ENCODE assay signal across 20 cellular contexts in the genomic region with DNA sequence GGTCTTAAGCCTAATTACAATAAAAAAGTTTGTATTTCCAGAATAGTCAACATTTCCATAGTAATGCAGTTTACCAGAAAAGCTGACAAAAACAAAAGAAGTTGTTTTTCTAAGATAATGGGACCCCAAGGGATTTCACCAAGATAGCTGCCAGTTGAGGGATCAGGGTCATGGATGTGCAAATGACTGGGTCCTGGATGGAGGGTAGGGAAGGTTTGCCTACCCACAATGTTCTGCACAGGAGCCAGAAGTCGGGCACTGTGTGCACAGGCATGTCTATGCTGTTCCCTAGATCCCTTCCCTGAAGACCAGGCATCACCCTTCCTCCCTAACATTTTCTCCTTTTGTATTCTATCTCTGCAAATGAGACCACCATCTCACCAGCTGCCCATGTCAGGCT.
A peak's percentile ranks its signal among the peaks of the same experiment; 100 is the strongest.
DNase-seq lines count a peak whose midpoint lies in the region; TF ChIP-seq lines count a peak whose summit lies in the region.
"Had no signal": no experiment of that assay in that cellular context is flagged by ENCODE, and none has a peak within 500 bp of the region (broad histone marks: within the 10 kb centered on the region; RNA-seq: fewer than 3 reads in every experiment).

No MANE protein-coding gene starts in this region.

- TF ChIP-seq CTCF in ascending aorta (IDR thresholded peaks at IDR 0.05) = no peak

- intact Hi-C loops in activated T-helper 1 cell treated with anti-CD3 and anti-CD28 coated beads, Interleukin-12 subunit alpha, Interleukin-12 subunit beta, Interleukin-2, Interleukin-4 antibody, amounts not matched to agents 30 ng/mL and 10 ng/mL and 1 ng/mL, durations not matched to agents 14 hours and 24 hours and 36 hours (cut with micrococcal nuclease) = loop anchor here (2.0 to 5.0 kb wide), 3 partner anchors 41 to 157 kb away; a partner anchor contains a TSS
- intact Hi-C loops in ascending aorta (cut with DNase I) = no loop called here

- DNase-seq in T-helper 1 cell (no peak), H7 (peak; percentile 24), AG08395 (ENCODE audit: low spot score) (no peak), ascending aorta (ENCODE audit: low spot score in 2 of 2) (no peak), SIG-M5 treated with dmso at 0.1 percent for 504 hours (lab: John Stamatoyannopoulos, UW; ENCODE audit: unreplicated experiment) (no peak)
- DNase-seq in activated T-helper 1 cell treated with anti-CD3 and anti-CD28 coated beads, Interleukin-12 subunit alpha, Interleukin-12 subunit beta, Interleukin-2, Interleukin-4 antibody, amounts not matched to agents 30 ng/mL and 10 ng/mL and 1 ng/mL, durations not matched to agents 14 hours and 24 hours and 36 hours (ENCODE audit: low spot score) = no peak
- DNase-seq: 8988T; activated B cell treated with CpG ODN at 0.5 μM for 24 hours; amygdala; DMS153; effector CD8-positive, alpha-beta T cell; hypothalamus; left colon; midbrain; NCI-H1436; retina; stimulated activated CD4-positive, alpha-beta T cell treated with anti-CD3 and anti-CD28 coated beads, Interleukin-15, amount 100 ng/mL, for 24 hours; stimulated activated naive CD4-positive, alpha-beta T cell had no signal

- no peaks in the 10 kb centered on the region for H3K27me3 Mint-ChIP-seq in T-helper 1 cell treated with Interleukin-12 subunit alpha and Interleukin-12 subunit beta and Interleukin-4 antibody, amounts not matched to agents 30 μg/mL and 1 μg/mL, for 36 hours (ENCODE audit: low read depth)
- H3K27me3 Mint-ChIP-seq in activated T-helper 1 cell treated with anti-CD3 and anti-CD28 coated beads, Interleukin-12 subunit alpha, Interleukin-12 subunit beta, Interleukin-2, Interleukin-4 antibody, amounts not matched to agents 30 ng/mL and 10 ng/mL and 1 ng/mL, durations not matched to agents 14 hours and 24 hours and 36 hours (ENCODE audit: insufficient read depth) = no peaks in the 10 kb centered on the region
- H3K27me3 Mint-ChIP-seq: activated B cell treated with CpG ODN at 0.5 μM for 24 hours had no signal

- H3K4me1 ChIP-seq in iPS-20b (ENCODE audit: insufficient read depth, low read length) = peaks cover 29% of the 10 kb centered on the region
- peaks cover 0 to 13% of the 10 kb centered on the region in 2 donors for H3K4me1 ChIP-seq in ascending aorta

- peak overlapping the region; percentile 93 for H3K27ac Mint-ChIP-seq in T-helper 1 cell treated with Interleukin-12 subunit alpha and Interleukin-12 subunit beta and Interleukin-4 antibody, amounts not matched to agents 30 μg/mL and 1 μg/mL, for 36 hours
- H3K27ac Mint-ChIP-seq in activated T-helper 1 cell treated with anti-CD3 and anti-CD28 coated beads, Interleukin-12 subunit alpha, Interleukin-12 subunit beta, Interleukin-2, Interleukin-4 antibody, amounts not matched to agents 30 ng/mL and 10 ng/mL and 1 ng/mL, durations not matched to agents 14 hours and 24 hours and 36 hours = peak overlapping the region; percentile 95
- H3K27ac Mint-ChIP-seq: activated B cell treated with CpG ODN at 0.5 μM for 24 hours had no signal

- H3K27me3 ChIP-seq in H7 (ENCODE audit: control insufficient read depth, insufficient read depth, low read length) (no peaks in the 10 kb centered on the region), iPS-20b (ENCODE audit: insufficient read depth, low read length) (peaks cover 23% of the 10 kb centered on the region; the same call in 1 of the 2 replicates), ascending aorta (no peaks in the 10 kb centered on the region)

- peaks cover 75% of the 10 kb centered on the region for H3K4me1 Mint-ChIP-seq in T-helper 1 cell treated with Interleukin-12 subunit alpha and Interleukin-12 subunit beta and Interleukin-4 antibody, amounts not matched to agents 30 μg/mL and 1 μg/mL, for 36 hours (ENCODE audit: low read depth)
- H3K4me1 Mint-ChIP-seq in activated T-helper 1 cell treated with anti-CD3 and anti-CD28 coated beads, Interleukin-12 subunit alpha, Interleukin-12 subunit beta, Interleukin-2, Interleukin-4 antibody, amounts not matched to agents 30 ng/mL and 10 ng/mL and 1 ng/mL, durations not matched to agents 14 hours and 24 hours and 36 hours (ENCODE audit: low read depth) = peaks cover 86% of the 10 kb centered on the region
- H3K4me1 Mint-ChIP-seq: activated B cell treated with CpG ODN at 0.5 μM for 24 hours had no signal

- peak overlapping the region; percentile 42 for H3K4me3 Mint-ChIP-seq in T-helper 1 cell treated with Interleukin-12 subunit alpha and Interleukin-12 subunit beta and Interleukin-4 antibody, amounts not matched to agents 30 μg/mL and 1 μg/mL, for 36 hours
- H3K4me3 Mint-ChIP-seq in activated T-helper 1 cell treated with anti-CD3 and anti-CD28 coated beads, Interleukin-12 subunit alpha, Interleukin-12 subunit beta, Interleukin-2, Interleukin-4 antibody, amounts not matched to agents 30 ng/mL and 10 ng/mL and 1 ng/mL, durations not matched to agents 14 hours and 24 hours and 36 hours = peak overlapping the region; percentile 57
- H3K4me3 Mint-ChIP-seq: activated B cell treated with CpG ODN at 0.5 μM for 24 hours had no signal

- H3K36me3 ChIP-seq in H7 (replicated peaks; ENCODE audit: control insufficient read depth, insufficient read depth, low read length) = no peaks in the 10 kb centered on the region
- H3K36me3 ChIP-seq in iPS-20b (ENCODE audit: insufficient read depth, low read depth, low read length) = no peaks in the 10 kb centered on the region
- no peaks in the 10 kb centered on the region for H3K36me3 ChIP-seq in ascending aorta

- no peak overlapping the region for H3K4me3 ChIP-seq in H7 (ENCODE audit: insufficient read depth, low read depth, low read length)
- H3K4me3 ChIP-seq in iPS-20b (ENCODE audit: low read length) = peak overlapping the region; percentile 36
- H3K4me3 ChIP-seq in ascending aorta = no peak overlapping the region

- H3K27ac ChIP-seq in iPS-20b (ENCODE audit: low read length) (no peak overlapping the region), ascending aorta (peak overlapping the region in 1 of 2 donors; percentile 12)

- no peak overlapping the region for H3K9ac ChIP-seq in iPS-20b (ENCODE audit: low read depth, low read length)

- H3K9me3 ChIP-seq in iPS-20b (ENCODE audit: insufficient read depth, low read depth, low read length) (no peaks in the 10 kb centered on the region), ascending aorta (no peaks in the 10 kb centered on the region)

- peaks cover 49% of the 10 kb centered on the region for H3K36me3 Mint-ChIP-seq in T-helper 1 cell treated with Interleukin-12 subunit alpha and Interleukin-12 subunit beta and Interleukin-4 antibody, amounts not matched to agents 30 μg/mL and 1 μg/mL, for 36 hours (ENCODE audit: low read depth)
- peaks cover 59% of the 10 kb centered on the region for H3K36me3 Mint-ChIP-seq in activated T-helper 1 cell treated with anti-CD3 and anti-CD28 coated beads, Interleukin-12 subunit alpha, Interleukin-12 subunit beta, Interleukin-2, Interleukin-4 antibody, amounts not matched to agents 30 ng/mL and 10 ng/mL and 1 ng/mL, durations not matched to agents 14 hours and 24 hours and 36 hours (ENCODE audit: low read depth)

- peaks cover 4% of the 10 kb centered on the region for H3K9me3 Mint-ChIP-seq in T-helper 1 cell treated with Interleukin-12 subunit alpha and Interleukin-12 subunit beta and Interleukin-4 antibody, amounts not matched to agents 30 μg/mL and 1 μg/mL, for 36 hours
- peaks cover 12% of the 10 kb centered on the region for H3K9me3 Mint-ChIP-seq in activated T-helper 1 cell treated with anti-CD3 and anti-CD28 coated beads, Interleukin-12 subunit alpha, Interleukin-12 subunit beta, Interleukin-2, Interleukin-4 antibody, amounts not matched to agents 30 ng/mL and 10 ng/mL and 1 ng/mL, durations not matched to agents 14 hours and 24 hours and 36 hours
- H3K9me3 Mint-ChIP-seq: activated B cell treated with CpG ODN at 0.5 μM for 24 hours had no signal
